Comparison of ENCODE assay signal across 8 cellular contexts in genomic region chr12:67456281-67456918, GRCh38.
A peak's percentile ranks its signal among the peaks of the same experiment; 100 is the strongest.
DNase-seq lines count a peak whose midpoint lies in the region; ATAC-seq and TF ChIP-seq lines count a peak whose summit lies in the region.

No MANE protein-coding gene starts in this region.

- DNase-seq in GOT3 (lab: John Stamatoyannopoulos, UW) (peak; percentile 85), NCI-H446 (lab: John Stamatoyannopoulos, UW) (peak; percentile 98), fibroblast of pulmonary artery (ENCODE audit: low read depth) (peak; percentile 84), skeletal muscle cell (ENCODE audit: low read depth) (peak; percentile 85), HT-29 (ENCODE audit: low spot score) (no peak)

- TF ChIP-seq CTCF in fibroblast of pulmonary artery (IDR thresholded peaks at IDR 0.05; ENCODE audit: low read length, missing control alignments): no peak

- H3K4me3 ChIP-seq in fibroblast of pulmonary artery (replicated peaks; ENCODE audit: low read depth, low read length) (no peak overlapping the region), skeletal muscle cell (ENCODE audit: low read depth, low read length) (no peak overlapping the region)

- ATAC-seq in GM18870 (IDR thresholded peaks at IDR 0.05; ENCODE audit: unreplicated experiment) (no peak), GM18519 (IDR thresholded peaks at IDR 0.05; ENCODE audit: low FRiP score, unreplicated experiment) (no peak), HG02870 (IDR thresholded peaks at IDR 0.05; ENCODE audit: unreplicated experiment) (no peak)
